Comparison of ENCODE assay signal across 1 cellular context in the genomic region with DNA sequence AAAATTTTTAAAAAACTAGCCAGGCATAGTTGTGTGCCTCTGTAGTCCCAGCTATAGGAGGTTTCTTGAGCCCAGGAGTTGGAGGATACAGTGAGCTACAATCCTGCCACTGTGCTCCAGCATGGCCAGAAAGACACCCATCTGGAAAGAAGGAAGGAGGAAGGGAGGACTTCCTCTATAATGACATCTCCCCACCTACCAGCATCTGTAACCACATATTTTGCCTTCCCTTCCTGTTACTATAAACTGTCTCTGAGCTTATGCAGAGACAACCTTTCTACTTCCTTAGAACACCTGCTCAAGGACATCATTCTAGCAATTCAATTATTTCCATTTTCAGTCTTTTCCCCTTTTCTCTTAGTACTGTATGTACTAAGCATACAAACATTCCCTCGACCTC.
TF ChIP-seq lines count a peak whose summit lies in the region.

No MANE protein-coding gene starts in this region.

TF ChIP-seq in GM12878, 131 proteins besides CTCF, POLR2A, EP300 and RAD21 (continued from another document):
- TF ChIP-seq, protein P1, sequence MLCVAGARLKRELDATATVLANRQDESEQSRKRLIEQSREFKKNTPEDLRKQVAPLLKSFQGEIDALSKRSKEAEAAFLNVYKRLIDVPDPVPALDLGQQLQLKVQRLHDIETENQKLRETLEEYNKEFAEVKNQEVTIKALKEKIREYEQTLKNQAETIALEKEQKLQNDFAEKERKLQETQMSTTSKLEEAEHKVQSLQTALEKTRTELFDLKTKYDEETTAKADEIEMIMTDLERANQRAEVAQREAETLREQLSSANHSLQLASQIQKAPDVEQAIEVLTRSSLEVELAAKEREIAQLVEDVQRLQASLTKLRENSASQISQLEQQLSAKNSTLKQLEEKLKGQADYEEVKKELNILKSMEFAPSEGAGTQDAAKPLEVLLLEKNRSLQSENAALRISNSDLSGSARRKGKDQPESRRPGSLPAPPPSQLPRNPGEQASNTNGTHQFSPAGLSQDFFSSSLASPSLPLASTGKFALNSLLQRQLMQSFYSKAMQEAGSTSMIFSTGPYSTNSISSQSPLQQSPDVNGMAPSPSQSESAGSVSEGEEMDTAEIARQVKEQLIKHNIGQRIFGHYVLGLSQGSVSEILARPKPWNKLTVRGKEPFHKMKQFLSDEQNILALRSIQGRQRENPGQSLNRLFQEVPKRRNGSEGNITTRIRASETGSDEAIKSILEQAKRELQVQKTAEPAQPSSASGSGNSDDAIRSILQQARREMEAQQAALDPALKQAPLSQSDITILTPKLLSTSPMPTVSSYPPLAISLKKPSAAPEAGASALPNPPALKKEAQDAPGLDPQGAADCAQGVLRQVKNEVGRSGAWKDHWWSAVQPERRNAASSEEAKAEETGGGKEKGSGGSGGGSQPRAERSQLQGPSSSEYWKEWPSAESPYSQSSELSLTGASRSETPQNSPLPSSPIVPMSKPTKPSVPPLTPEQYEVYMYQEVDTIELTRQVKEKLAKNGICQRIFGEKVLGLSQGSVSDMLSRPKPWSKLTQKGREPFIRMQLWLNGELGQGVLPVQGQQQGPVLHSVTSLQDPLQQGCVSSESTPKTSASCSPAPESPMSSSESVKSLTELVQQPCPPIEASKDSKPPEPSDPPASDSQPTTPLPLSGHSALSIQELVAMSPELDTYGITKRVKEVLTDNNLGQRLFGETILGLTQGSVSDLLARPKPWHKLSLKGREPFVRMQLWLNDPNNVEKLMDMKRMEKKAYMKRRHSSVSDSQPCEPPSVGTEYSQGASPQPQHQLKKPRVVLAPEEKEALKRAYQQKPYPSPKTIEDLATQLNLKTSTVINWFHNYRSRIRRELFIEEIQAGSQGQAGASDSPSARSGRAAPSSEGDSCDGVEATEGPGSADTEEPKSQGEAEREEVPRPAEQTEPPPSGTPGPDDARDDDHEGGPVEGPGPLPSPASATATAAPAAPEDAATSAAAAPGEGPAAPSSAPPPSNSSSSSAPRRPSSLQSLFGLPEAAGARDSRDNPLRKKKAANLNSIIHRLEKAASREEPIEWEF (IDR thresholded peaks at IDR 0.05; ENCODE audit: insufficient replicate concordance, low read depth, low read length): no peak
- TF ChIP-seq, protein P2, sequence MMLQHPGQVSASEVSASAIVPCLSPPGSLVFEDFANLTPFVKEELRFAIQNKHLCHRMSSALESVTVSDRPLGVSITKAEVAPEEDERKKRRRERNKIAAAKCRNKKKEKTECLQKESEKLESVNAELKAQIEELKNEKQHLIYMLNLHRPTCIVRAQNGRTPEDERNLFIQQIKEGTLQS (IDR thresholded peaks at IDR 0.05; ENCODE audit: borderline replicate concordance, extremely low read depth, low read depth, low read length): no peak
- TF ChIP-seq EZH2 (IDR thresholded peaks at IDR 0.05; ENCODE audit: borderline replicate concordance, control insufficient read depth, low read depth, low read length) (no peak), GABPA (IDR thresholded peaks at IDR 0.05; ENCODE audit: low read depth) (0 out of 2 replicates have a peak, but pooled peaks have one; percentile 30), NFXL1 (IDR thresholded peaks at IDR 0.05; ENCODE audit: borderline replicate concordance) (no peak), FOXK2 (IDR thresholded peaks at IDR 0.05) (no peak), MYC (IDR thresholded peaks at IDR 0.05; ENCODE audit: insufficient read depth, insufficient read length, insufficient replicate concordance, low read length, severe bottlenecking) (no peak), LARP7 (IDR thresholded peaks at IDR 0.05) (no peak), WRNIP1 (IDR thresholded peaks at IDR 0.05; ENCODE audit: borderline replicate concordance, low read depth, low read length) (no peak), HDAC2 (IDR thresholded peaks at IDR 0.05) (no peak), ETV6 (conservative IDR thresholded peaks at IDR 0.05 in 1 of 2, IDR thresholded peaks at IDR 0.05 in 1 of 2; ENCODE audit: borderline replicate concordance in 1 of 2, low read depth in 1 of 2) (peak in 1 of 2 experiments; percentile 70; a peak in 2 of 4 replicates), RFX5 (IDR thresholded peaks at IDR 0.05; ENCODE audit: low read depth, low read length) (no peak), RUNX3 (IDR thresholded peaks at IDR 0.05; ENCODE audit: low read length) (peak; percentile 92), FOS (IDR thresholded peaks at IDR 0.05; ENCODE audit: borderline replicate concordance, extremely low read depth, insufficient read length) (no peak), SIX5 (IDR thresholded peaks at IDR 0.05; ENCODE audit: low read depth, low read length, severe bottlenecking) (no peak), NR2C1 (IDR thresholded peaks at IDR 0.05) (no peak), NFIC (IDR thresholded peaks at IDR 0.05; ENCODE audit: low read depth, low read length) (peak; percentile 44; the same call in 1 of the 2 replicates)
- TF ChIP-seq, protein P3, sequence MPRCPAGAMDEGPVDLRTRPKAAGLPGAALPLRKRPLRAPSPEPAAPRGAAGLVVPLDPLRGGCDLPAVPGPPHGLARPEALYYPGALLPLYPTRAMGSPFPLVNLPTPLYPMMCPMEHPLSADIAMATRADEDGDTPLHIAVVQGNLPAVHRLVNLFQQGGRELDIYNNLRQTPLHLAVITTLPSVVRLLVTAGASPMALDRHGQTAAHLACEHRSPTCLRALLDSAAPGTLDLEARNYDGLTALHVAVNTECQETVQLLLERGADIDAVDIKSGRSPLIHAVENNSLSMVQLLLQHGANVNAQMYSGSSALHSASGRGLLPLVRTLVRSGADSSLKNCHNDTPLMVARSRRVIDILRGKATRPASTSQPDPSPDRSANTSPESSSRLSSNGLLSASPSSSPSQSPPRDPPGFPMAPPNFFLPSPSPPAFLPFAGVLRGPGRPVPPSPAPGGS (IDR thresholded peaks at IDR 0.05; ENCODE audit: borderline replicate concordance, insufficient read depth, low read depth, low read length, poor library complexity, severe bottlenecking): no peak
- TF ChIP-seq, protein P4, sequence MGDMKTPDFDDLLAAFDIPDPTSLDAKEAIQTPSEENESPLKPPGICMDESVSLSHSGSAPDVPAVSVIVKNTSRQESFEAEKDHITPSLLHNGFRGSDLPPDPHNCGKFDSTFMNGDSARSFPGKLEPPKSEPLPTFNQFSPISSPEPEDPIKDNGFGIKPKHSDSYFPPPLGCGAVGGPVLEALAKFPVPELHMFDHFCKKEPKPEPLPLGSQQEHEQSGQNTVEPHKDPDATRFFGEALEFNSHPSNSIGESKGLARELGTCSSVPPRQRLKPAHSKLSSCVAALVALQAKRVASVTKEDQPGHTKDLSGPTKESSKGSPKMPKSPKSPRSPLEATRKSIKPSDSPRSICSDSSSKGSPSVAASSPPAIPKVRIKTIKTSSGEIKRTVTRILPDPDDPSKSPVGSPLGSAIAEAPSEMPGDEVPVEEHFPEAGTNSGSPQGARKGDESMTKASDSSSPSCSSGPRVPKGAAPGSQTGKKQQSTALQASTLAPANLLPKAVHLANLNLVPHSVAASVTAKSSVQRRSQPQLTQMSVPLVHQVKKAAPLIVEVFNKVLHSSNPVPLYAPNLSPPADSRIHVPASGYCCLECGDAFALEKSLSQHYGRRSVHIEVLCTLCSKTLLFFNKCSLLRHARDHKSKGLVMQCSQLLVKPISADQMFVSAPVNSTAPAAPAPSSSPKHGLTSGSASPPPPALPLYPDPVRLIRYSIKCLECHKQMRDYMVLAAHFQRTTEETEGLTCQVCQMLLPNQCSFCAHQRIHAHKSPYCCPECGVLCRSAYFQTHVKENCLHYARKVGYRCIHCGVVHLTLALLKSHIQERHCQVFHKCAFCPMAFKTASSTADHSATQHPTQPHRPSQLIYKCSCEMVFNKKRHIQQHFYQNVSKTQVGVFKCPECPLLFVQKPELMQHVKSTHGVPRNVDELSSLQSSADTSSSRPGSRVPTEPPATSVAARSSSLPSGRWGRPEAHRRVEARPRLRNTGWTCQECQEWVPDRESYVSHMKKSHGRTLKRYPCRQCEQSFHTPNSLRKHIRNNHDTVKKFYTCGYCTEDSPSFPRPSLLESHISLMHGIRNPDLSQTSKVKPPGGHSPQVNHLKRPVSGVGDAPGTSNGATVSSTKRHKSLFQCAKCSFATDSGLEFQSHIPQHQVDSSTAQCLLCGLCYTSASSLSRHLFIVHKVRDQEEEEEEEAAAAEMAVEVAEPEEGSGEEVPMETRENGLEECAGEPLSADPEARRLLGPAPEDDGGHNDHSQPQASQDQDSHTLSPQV (IDR thresholded peaks at IDR 0.05): no peak
- TF ChIP-seq, protein P5, sequence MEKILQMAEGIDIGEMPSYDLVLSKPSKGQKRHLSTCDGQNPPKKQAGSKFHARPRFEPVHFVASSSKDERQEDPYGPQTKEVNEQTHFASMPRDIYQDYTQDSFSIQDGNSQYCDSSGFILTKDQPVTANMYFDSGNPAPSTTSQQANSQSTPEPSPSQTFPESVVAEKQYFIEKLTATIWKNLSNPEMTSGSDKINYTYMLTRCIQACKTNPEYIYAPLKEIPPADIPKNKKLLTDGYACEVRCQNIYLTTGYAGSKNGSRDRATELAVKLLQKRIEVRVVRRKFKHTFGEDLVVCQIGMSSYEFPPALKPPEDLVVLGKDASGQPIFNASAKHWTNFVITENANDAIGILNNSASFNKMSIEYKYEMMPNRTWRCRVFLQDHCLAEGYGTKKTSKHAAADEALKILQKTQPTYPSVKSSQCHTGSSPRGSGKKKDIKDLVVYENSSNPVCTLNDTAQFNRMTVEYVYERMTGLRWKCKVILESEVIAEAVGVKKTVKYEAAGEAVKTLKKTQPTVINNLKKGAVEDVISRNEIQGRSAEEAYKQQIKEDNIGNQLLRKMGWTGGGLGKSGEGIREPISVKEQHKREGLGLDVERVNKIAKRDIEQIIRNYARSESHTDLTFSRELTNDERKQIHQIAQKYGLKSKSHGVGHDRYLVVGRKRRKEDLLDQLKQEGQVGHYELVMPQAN (conservative IDR thresholded peaks at IDR 0.05): no peak
TF ChIP-seq in GM12878: peak in this region for 13.
